In genomic region chr20:58864346-58864745, GRCh38 we compare ENCODE assay signal across 14 cellular contexts. TPM values are rescaled to one million over a fixed set of nuclear protein-coding genes. Genes with fewer than 3 reads are reported as not detected.
DNase-seq lines count a peak whose midpoint lies in the region; ATAC-seq and TF ChIP-seq lines count a peak whose summit lies in the region.
"Had no signal": no experiment of that assay in that cellular context is flagged by ENCODE, and none has a peak within 500 bp of the region (broad histone marks: within the 10 kb centered on the region; RNA-seq: fewer than 3 reads in every experiment).

No MANE protein-coding gene starts in this region.

- no peak for DNase-seq in activated CD8-positive, alpha-beta memory T cell treated with anti-CD3 and anti-CD28 coated beads, Interleukin-2, amount 10 ng/mL, durations not matched to agents 7 days and 5 days
- DNase-seq in activated CD8-positive, alpha-beta memory T cell treated with anti-CD3 and anti-CD28 coated beads, Interleukin-2, amount 50 U/mL, for 4 hours = no peak
- DNase-seq in KBM-7 (peak; percentile 21), WERI-Rb-1 (no peak), neural progenitor cell (ENCODE audit: low spot score) (no peak), NCI-H2227 treated with DMSO at 0.1 percent for 48 hours (lab: John Stamatoyannopoulos, UW) (no peak), upper lobe of right lung (no peak)
- DNase-seq in activated effector memory CD4-positive, alpha-beta T cell treated with Interleukin-2 at 50 U/mL for 16 hours = no peak
- DNase-seq: activated CD4-positive, alpha-beta memory T cell treated with anti-CD3 and anti-CD28 coated beads, Interleukin-2, amount 10 ng/mL, durations not matched to agents 7 days and 5 days; activated naive CD8-positive, alpha-beta T cell treated with anti-CD3 and anti-CD28 coated beads for 36 hours; heart right ventricle; mesendoderm; NCI-H2107 had no signal

- CTCF ChIA-PET in activated CD8-positive, alpha-beta memory T cell treated with anti-CD3 and anti-CD28 coated beads, Interleukin-2, amount 10 ng/mL, durations not matched to agents 7 days and 5 days (lab: Charles Lee) = interaction anchor here (1.0 to 2.2 kb wide), 7 partner anchors 9 to 343 kb away, joined by 3 to 11 read pairs (median 3); partner anchors contain the start of gene GNAS

- TF ChIP-seq CTCF in WERI-Rb-1 (IDR thresholded peaks at IDR 0.05; ENCODE audit: low read depth, low read length) = peak; percentile 39; the same call in 1 of the 2 replicates
- peak; percentile 34 for TF ChIP-seq CTCF in neural progenitor cell (IDR thresholded peaks at IDR 0.05)
- TF ChIP-seq CTCF in upper lobe of right lung (IDR thresholded peaks at IDR 0.05) = no peak

- H3K4me2 ChIP-seq in neural progenitor cell = no peak overlapping the region
- H3K4me2 ChIP-seq: BLaER1 treated with 17β-estradiol and CSF1 and Interleukin-3, amounts not matched to agents 10 nM and 100 nM had no signal

- H3K9me3 ChIP-seq in WERI-Rb-1 (ENCODE audit: severe bottlenecking) = no peaks in the 10 kb centered on the region
- no peaks in the 10 kb centered on the region for H3K9me3 ChIP-seq in neural progenitor cell (ENCODE audit: low read depth)
- no peaks in the 10 kb centered on the region for H3K9me3 ChIP-seq in upper lobe of right lung
- H3K9me3 ChIP-seq: BLaER1 treated with 17β-estradiol and CSF1 and Interleukin-3, amounts not matched to agents 10 nM and 100 nM; heart right ventricle had no signal

- ATAC-seq in activated CD8-positive, alpha-beta memory T cell treated with anti-CD3 and anti-CD28 coated beads, Interleukin-2, amount 10 ng/mL, durations not matched to agents 7 days and 5 days = peak; percentile 20
- no peak for ATAC-seq in upper lobe of right lung
- ATAC-seq: heart right ventricle had no signal

- peaks cover 50% of the 10 kb centered on the region for H3K27me3 Mint-ChIP-seq in activated CD8-positive, alpha-beta memory T cell treated with anti-CD3 and anti-CD28 coated beads, Interleukin-2, amount 10 ng/mL, durations not matched to agents 7 days and 5 days
- no peaks in the 10 kb centered on the region for H3K27me3 Mint-ChIP-seq in neural progenitor cell (ENCODE audit: insufficient read depth, low read depth)

- H3K4me3 Mint-ChIP-seq in activated CD8-positive, alpha-beta memory T cell treated with anti-CD3 and anti-CD28 coated beads, Interleukin-2, amount 10 ng/mL, durations not matched to agents 7 days and 5 days = no peak overlapping the region
- H3K4me3 Mint-ChIP-seq in neural progenitor cell = no peak overlapping the region
- H3K4me3 Mint-ChIP-seq: activated CD4-positive, alpha-beta memory T cell treated with anti-CD3 and anti-CD28 coated beads, Interleukin-2, amount 10 ng/mL, durations not matched to agents 7 days and 5 days; activated naive CD8-positive, alpha-beta T cell treated with anti-CD3 and anti-CD28 coated beads for 36 hours had no signal

- no peaks in the 10 kb centered on the region for H4K20me1 ChIP-seq in neural progenitor cell (ENCODE audit: low read depth)
- H4K20me1 ChIP-seq: BLaER1 treated with 17β-estradiol and CSF1 and Interleukin-3, amounts not matched to agents 10 nM and 100 nM had no signal

- intact Hi-C loops in upper lobe of right lung (cut with DNase I) = no loop called here

- no peak overlapping the region for H2AFZ ChIP-seq in neural progenitor cell (replicated peaks)

- H3F3A ChIP-seq in neural progenitor cell (ENCODE audit: low read depth) = peaks cover 5% of the 10 kb centered on the region

- no peaks in the 10 kb centered on the region for H3K79me2 ChIP-seq in neural progenitor cell (ENCODE audit: low read depth)

- H3K36me3 ChIP-seq in WERI-Rb-1 (no peaks in the 10 kb centered on the region), neural progenitor cell (no peaks in the 10 kb centered on the region), upper lobe of right lung (no peaks in the 10 kb centered on the region)
- H3K36me3 ChIP-seq: BLaER1 treated with 17β-estradiol and CSF1 and Interleukin-3, amounts not matched to agents 10 nM and 100 nM; heart right ventricle had no signal

- H3K9ac ChIP-seq in neural progenitor cell = no peak overlapping the region
- H3K9ac ChIP-seq: BLaER1 treated with 17β-estradiol and CSF1 and Interleukin-3, amounts not matched to agents 10 nM and 100 nM had no signal

- in situ Hi-C loops in KBM-7 (cut with MboI; ENCODE audit: low pct_unique_long_range_greater_than_20kb, low sequenced_read_pairs) = loop anchor here (25.0 kb wide), 2 partner anchors 348 to 548 kb away; no protein-coding TSS in a partner anchor

- H3K27ac ChIP-seq in WERI-Rb-1 (no peak overlapping the region), neural progenitor cell (no peak overlapping the region), upper lobe of right lung (no peak overlapping the region)
- H3K27ac ChIP-seq: BLaER1 treated with 17β-estradiol and CSF1 and Interleukin-3, amounts not matched to agents 10 nM and 100 nM; heart right ventricle had no signal

- H3K4me1 Mint-ChIP-seq in activated CD8-positive, alpha-beta memory T cell treated with anti-CD3 and anti-CD28 coated beads, Interleukin-2, amount 10 ng/mL, durations not matched to agents 7 days and 5 days = no peaks in the 10 kb centered on the region
- peaks cover 6% of the 10 kb centered on the region for H3K4me1 Mint-ChIP-seq in neural progenitor cell
- H3K4me1 Mint-ChIP-seq: activated CD4-positive, alpha-beta memory T cell treated with anti-CD3 and anti-CD28 coated beads, Interleukin-2, amount 10 ng/mL, durations not matched to agents 7 days and 5 days had no signal

- H3K4me3 ChIP-seq in WERI-Rb-1 (ENCODE audit: low read depth, low read length) (no peak overlapping the region), neural progenitor cell (no peak overlapping the region), upper lobe of right lung (no peak overlapping the region)
- H3K4me3 ChIP-seq: BLaER1 treated with 17β-estradiol and CSF1 and Interleukin-3, amounts not matched to agents 10 nM and 100 nM; heart right ventricle had no signal

- H3K27ac Mint-ChIP-seq in activated CD8-positive, alpha-beta memory T cell treated with anti-CD3 and anti-CD28 coated beads, Interleukin-2, amount 10 ng/mL, durations not matched to agents 7 days and 5 days = no peak overlapping the region
- no peak overlapping the region for H3K27ac Mint-ChIP-seq in neural progenitor cell
- H3K27ac Mint-ChIP-seq: activated CD4-positive, alpha-beta memory T cell treated with anti-CD3 and anti-CD28 coated beads, Interleukin-2, amount 10 ng/mL, durations not matched to agents 7 days and 5 days; activated naive CD8-positive, alpha-beta T cell treated with anti-CD3 and anti-CD28 coated beads for 36 hours had no signal

- H3K27me3 ChIP-seq in WERI-Rb-1 (ENCODE audit: insufficient read depth, low read depth, severe bottlenecking) (no peaks in the 10 kb centered on the region), neural progenitor cell (peaks cover 1% of the 10 kb centered on the region), upper lobe of right lung (peaks cover 22% of the 10 kb centered on the region)
- H3K27me3 ChIP-seq: BLaER1 treated with 17β-estradiol and CSF1 and Interleukin-3, amounts not matched to agents 10 nM and 100 nM had no signal

- no peaks in the 10 kb centered on the region for H3K36me3 Mint-ChIP-seq in activated CD8-positive, alpha-beta memory T cell treated with anti-CD3 and anti-CD28 coated beads, Interleukin-2, amount 10 ng/mL, durations not matched to agents 7 days and 5 days
- H3K36me3 Mint-ChIP-seq in neural progenitor cell = no peaks in the 10 kb centered on the region
- H3K36me3 Mint-ChIP-seq: activated naive CD8-positive, alpha-beta T cell treated with anti-CD3 and anti-CD28 coated beads for 36 hours had no signal

- H3K9me3 Mint-ChIP-seq in activated CD8-positive, alpha-beta memory T cell treated with anti-CD3 and anti-CD28 coated beads, Interleukin-2, amount 10 ng/mL, durations not matched to agents 7 days and 5 days (ENCODE audit: low read depth) = no peaks in the 10 kb centered on the region
- no peaks in the 10 kb centered on the region for H3K9me3 Mint-ChIP-seq in neural progenitor cell
- H3K9me3 Mint-ChIP-seq: activated CD4-positive, alpha-beta memory T cell treated with anti-CD3 and anti-CD28 coated beads, Interleukin-2, amount 10 ng/mL, durations not matched to agents 7 days and 5 days; activated naive CD8-positive, alpha-beta T cell treated with anti-CD3 and anti-CD28 coated beads for 36 hours had no signal

- H3K4me1 ChIP-seq in neural progenitor cell (peaks cover 5% of the 10 kb centered on the region), upper lobe of right lung (no peaks in the 10 kb centered on the region)
- H3K4me1 ChIP-seq: BLaER1 treated with 17β-estradiol and CSF1 and Interleukin-3, amounts not matched to agents 10 nM and 100 nM had no signal

RNA-seq across cellular contexts. Expression of gene GNAS, which starts 11.8 kb away (rescaled TPM):
- total RNA-seq in activated CD8-positive, alpha-beta memory T cell treated with anti-CD3 and anti-CD28 coated beads, Interleukin-2, amount 10 ng/mL, durations not matched to agents 7 days and 5 days = 100 to 1,000 TPM; 817 to 859 TPM
- total RNA-seq in neural progenitor cell (ENCODE audit: low replicate concordance) = 794 and 973 TPM in 2 replicates
- 746 TPM for total RNA-seq in upper lobe of right lung

RNA-seq across cellular contexts. Expression of gene GNAS-AS1, which starts 13.6 kb away (rescaled TPM):
- 1 to 10 TPM in 1 of 2 experiments, under 1 TPM in 1; 0.89 to 1.8 TPM for total RNA-seq in activated CD8-positive, alpha-beta memory T cell treated with anti-CD3 and anti-CD28 coated beads, Interleukin-2, amount 10 ng/mL, durations not matched to agents 7 days and 5 days
- total RNA-seq in neural progenitor cell (ENCODE audit: low replicate concordance) (5.8 and 6.4 TPM in 2 replicates), upper lobe of right lung (1.1 TPM)
